Comparison of ENCODE assay signal across 1 cellular context in genomic region chr17:82446649-82447048, GRCh38.
A peak's percentile ranks its signal among the peaks of the same experiment; 100 is the strongest.
TF ChIP-seq lines count a peak whose summit lies in the region.

No MANE protein-coding gene starts in this region.

TF ChIP-seq in K562, 482 proteins besides CTCF, POLR2A, EP300 and RAD21:
- no peak for TF ChIP-seq ZSCAN32 (CRISPR knock-in tag; IDR thresholded peaks at IDR 0.05)
- no peak for TF ChIP-seq HEY1 (CRISPR knock-in tag; IDR thresholded peaks at IDR 0.05; ENCODE audit: borderline replicate concordance)
- TF ChIP-seq ZNF395 (CRISPR knock-in tag; IDR thresholded peaks at IDR 0.05): no peak
- TF ChIP-seq, protein P1, sequence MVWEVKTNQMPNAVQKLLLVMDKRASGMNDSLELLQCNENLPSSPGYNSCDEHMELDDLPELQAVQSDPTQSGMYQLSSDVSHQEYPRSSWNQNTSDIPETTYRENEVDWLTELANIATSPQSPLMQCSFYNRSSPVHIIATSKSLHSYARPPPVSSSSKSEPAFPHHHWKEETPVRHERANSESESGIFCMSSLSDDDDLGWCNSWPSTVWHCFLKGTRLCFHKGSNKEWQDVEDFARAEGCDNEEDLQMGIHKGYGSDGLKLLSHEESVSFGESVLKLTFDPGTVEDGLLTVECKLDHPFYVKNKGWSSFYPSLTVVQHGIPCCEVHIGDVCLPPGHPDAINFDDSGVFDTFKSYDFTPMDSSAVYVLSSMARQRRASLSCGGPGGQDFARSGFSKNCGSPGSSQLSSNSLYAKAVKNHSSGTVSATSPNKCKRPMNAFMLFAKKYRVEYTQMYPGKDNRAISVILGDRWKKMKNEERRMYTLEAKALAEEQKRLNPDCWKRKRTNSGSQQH (CRISPR knock-in tag; IDR thresholded peaks at IDR 0.05): no peak
- TF ChIP-seq NFIX (CRISPR knock-in tag; IDR thresholded peaks at IDR 0.05; ENCODE audit: low read depth): no peak
- 0 out of 2 replicates have a peak, but pooled peaks have one; percentile 22 for TF ChIP-seq POLR2G (IDR thresholded peaks at IDR 0.05; ENCODE audit: low read depth, low read length)
- TF ChIP-seq ZNF431 (CRISPR knock-in tag; IDR thresholded peaks at IDR 0.05): no peak
- no peak for TF ChIP-seq SAP30 (IDR thresholded peaks at IDR 0.05; ENCODE audit: borderline replicate concordance, insufficient read depth, low read depth, low read length, poor library complexity, severe bottlenecking)
